ENCODE assay signal across 32 cellular contexts in the genomic region with DNA sequence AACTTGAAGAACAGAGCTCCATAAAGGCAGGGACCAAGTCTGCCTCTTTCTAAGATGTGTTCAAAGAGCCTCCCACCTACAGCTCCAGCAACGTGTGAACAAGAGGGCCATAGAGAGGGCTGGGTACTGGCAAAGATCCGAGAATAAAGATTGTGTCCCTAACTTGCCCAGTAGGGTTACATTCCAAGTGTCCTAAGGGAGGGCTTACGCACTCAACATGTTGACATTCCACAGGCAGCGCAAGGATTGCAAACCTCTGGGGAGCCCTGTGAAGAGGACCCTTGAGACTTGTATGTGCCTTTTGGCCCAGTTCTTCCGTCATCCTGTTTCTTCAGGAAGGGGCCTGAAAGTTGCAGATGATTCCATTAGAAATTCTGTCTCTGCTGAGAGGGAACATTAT. TPM values are rescaled to one million over a fixed set of nuclear protein-coding genes. Genes with fewer than 3 reads are reported as not detected.
A peak's percentile ranks its signal among the peaks of the same experiment; 100 is the strongest.
DNase-seq lines count a peak whose midpoint lies in the region; ATAC-seq, FAIRE-seq and TF ChIP-seq lines count a peak whose summit lies in the region.
"Had no signal": no experiment of that assay in that cellular context is flagged by ENCODE, and none has a peak within 500 bp of the region (broad histone marks: within the 10 kb centered on the region; RNA-seq: fewer than 3 reads in every experiment).

No MANE protein-coding gene starts in this region.

- H3K79me2 ChIP-seq in mesendoderm (ENCODE audit: control insufficient read depth, insufficient read depth, low read length): no peaks in the 10 kb centered on the region
- H3K79me2 ChIP-seq: hepatocyte had no signal

- no peak overlapping the region for H3K4ac ChIP-seq in mesendoderm (ENCODE audit: low read depth, low read length)

- 43 to 69% methylated on average over 5 of the region's 5 CpGs for WGBS in heart right ventricle, 2 donors
- WGBS in gastroesophageal sphincter (ENCODE audit: low coverage in 1 of 2), 2 donors: 90 to 93% methylated on average over 5 of the region's 5 CpGs
- WGBS in mesendoderm (ENCODE audit: extremely low coverage, insufficient coverage, low lambda C conversion rate): no CpG with 5 or more reads among the region's 5 CpGs
- WGBS in aorta, 2 donors: 11 to 28% methylated on average over 5 of the region's 5 CpGs

- H2BK15ac ChIP-seq in mesendoderm (replicated peaks; ENCODE audit: low read depth): no peak overlapping the region

- H3K4me2 ChIP-seq in mesendoderm (ENCODE audit: low read length): no peak overlapping the region
- H3K4me2 ChIP-seq: hepatocyte had no signal

- H3K27ac ChIP-seq in heart right ventricle (peak overlapping the region in 3 of 10 donors; percentile 6 to 50 (median 12)), right atrium auricular region (no peak overlapping the region), gastroesophageal sphincter (no peak overlapping the region), mesendoderm (ENCODE audit: low read depth, low read length) (no peak overlapping the region), aorta (ENCODE audit: low read depth in 1 of 2, low read length in 2 of 2) (no peak overlapping the region), kidney (ENCODE audit: low read depth in 2 of 2, low read length in 2 of 2) (no peak overlapping the region)
- H3K27ac ChIP-seq: hepatocyte, spleen, WERI-Rb-1 had no signal

- ATAC-seq in heart right ventricle: peak in 6 of 8 donors; percentile 49 to 76 (median 66)
- peak; percentile 46 for ATAC-seq in gastroesophageal sphincter
- ATAC-seq in aorta (ENCODE audit: low FRiP score): peak; percentile 63
- no peak for ATAC-seq in GM19328 (IDR thresholded peaks at IDR 0.05; ENCODE audit: unreplicated experiment)
- ATAC-seq: stimulated activated naive CD8-positive, alpha-beta T cell treated with anti-CD3 and anti-CD28 coated beads, Interleukin-15, amount 100 ng/mL, for 72 hours had no signal

- H3K18ac ChIP-seq in mesendoderm (ENCODE audit: low read length): no peak overlapping the region

- no peak overlapping the region for H3K56ac ChIP-seq in mesendoderm (ENCODE audit: low read length)

- H3K36me3 ChIP-seq in heart right ventricle (no peaks in the 10 kb centered on the region), right atrium auricular region (no peaks in the 10 kb centered on the region), gastroesophageal sphincter (no peaks in the 10 kb centered on the region), mesendoderm (ENCODE audit: control insufficient read depth, insufficient read depth, low read length) (no peaks in the 10 kb centered on the region), aorta (ENCODE audit: control insufficient read depth in 1 of 2, insufficient read depth in 2 of 2, low read length in 1 of 2) (no peaks in the 10 kb centered on the region), kidney (ENCODE audit: control insufficient read depth in 1 of 2, insufficient read depth in 2 of 2, low read length in 2 of 2) (no peaks in the 10 kb centered on the region)
- H3K36me3 ChIP-seq: spleen, WERI-Rb-1 had no signal

- H3K9me3 ChIP-seq in heart right ventricle (peaks cover 0 to 15% (median 0%) of the 10 kb centered on the region in 11 donors), right atrium auricular region (peaks cover 0 to 5% of the 10 kb centered on the region in 2 donors), gastroesophageal sphincter (peaks cover 0 to 7% (median 0%) of the 10 kb centered on the region in 3 donors), aorta (ENCODE audit: control insufficient read depth, low read length) (peaks cover 1% of the 10 kb centered on the region), kidney (ENCODE audit: control insufficient read depth in 1 of 2, low read length in 2 of 2) (peaks cover 0 to 10% of the 10 kb centered on the region in 2 donors)

- TF ChIP-seq POLR2A in gastroesophageal sphincter (IDR thresholded peaks at IDR 0.05): no peak

- H3K23ac ChIP-seq in mesendoderm (ENCODE audit: low read length): no peak overlapping the region

- TF ChIP-seq CTCF in heart right ventricle (IDR thresholded peaks at IDR 0.05) (no peak), right atrium auricular region (IDR thresholded peaks at IDR 0.05) (no peak), gastroesophageal sphincter (IDR thresholded peaks at IDR 0.05) (no peak), kidney (IDR thresholded peaks at IDR 0.05; ENCODE audit: borderline replicate concordance, extremely low read depth, insufficient read depth) (no peak)

- no peak overlapping the region for H2BK5ac ChIP-seq in mesendoderm (ENCODE audit: low read length)

- DNase-seq in heart right ventricle: peak in 1 of 2 donors; percentile 55
- DNase-seq in right atrium auricular region (ENCODE audit: low spot score): no peak
- peak; percentile 40 for DNase-seq in mesendoderm
- DNase-seq in aorta: no peak
- no peak for DNase-seq in kidney
- DNase-seq in NCI-H146 (lab: John Stamatoyannopoulos, UW): no peak
- DNase-seq: activated CD4-positive, alpha-beta T cell treated with anti-CD3 and anti-CD28 coated beads for 48 hours; activated T-cell treated with anti-CD3 and anti-CD28 coated beads for 4 hours; amniotic stem cell; CD4-positive, alpha-beta T cell; cortex of kidney; erythroblast; foreskin fibroblast; H9; KG1; NCI-H1105 treated with DMSO at 0.1 percent for 48 hours; NCI-H2081; NCI-H446; NCI-H82; posterior cingulate gyrus; right cardiac atrium; spleen; stimulated activated CD8-positive, alpha-beta memory T cell treated with anti-CD3 and anti-CD28 coated beads, Interleukin-4, amount 100 ng/mL, for 48 hours; stimulated activated naive CD8-positive, alpha-beta T cell treated with anti-CD3 and anti-CD28 coated beads, Interleukin-15, amount 100 ng/mL, for 72 hours; WERI-Rb-1 had no signal

- no peak overlapping the region for H2BK120ac ChIP-seq in mesendoderm (ENCODE audit: low read depth, low read length)

- peak overlapping the region; percentile 10 for H2AK5ac ChIP-seq in mesendoderm (ENCODE audit: low read length)

- H4K8ac ChIP-seq in mesendoderm (ENCODE audit: low read depth, low read length): no peak overlapping the region

- H4K5ac ChIP-seq in mesendoderm (ENCODE audit: low read length): no peak overlapping the region

- intact Hi-C loops in heart right ventricle (cut with DNase I): no loop called here
- intact Hi-C loops in aorta (cut with DNase I): no loop called here
- intact Hi-C loops in kidney (cut with DNase I): no loop called here

- no peak for FAIRE-seq in kidney (lab: Jason Lieb, UNC)
- FAIRE-seq: bronchial epithelial cell, D721Med, GM18507, RCC 7860 had no signal

- H3K4me3 ChIP-seq in heart right ventricle (no peak overlapping the region), right atrium auricular region (no peak overlapping the region), gastroesophageal sphincter (no peak overlapping the region), mesendoderm (ENCODE audit: low read length) (no peak overlapping the region), aorta (ENCODE audit: low read length in 2 of 2) (no peak overlapping the region), kidney (ENCODE audit: low read length in 2 of 2) (no peak overlapping the region)
- H3K4me3 ChIP-seq: hepatocyte, spleen had no signal

- H3K27me3 ChIP-seq in heart right ventricle: no peaks in the 10 kb centered on the region
- H3K27me3 ChIP-seq in right atrium auricular region: no peaks in the 10 kb centered on the region
- no peaks in the 10 kb centered on the region for H3K27me3 ChIP-seq in gastroesophageal sphincter
- no peaks in the 10 kb centered on the region for H3K27me3 ChIP-seq in mesendoderm (ENCODE audit: insufficient read depth, low read length, poor library complexity)
- H3K27me3 ChIP-seq in aorta (ENCODE audit: control insufficient read depth in 1 of 2, insufficient read depth in 2 of 2, low read length in 1 of 2): no peaks in the 10 kb centered on the region
- H3K27me3 ChIP-seq: hepatocyte, spleen had no signal

- H3K9ac ChIP-seq in mesendoderm (ENCODE audit: low read length) (no peak overlapping the region), kidney (ENCODE audit: low read length in 2 of 2) (no peak overlapping the region)

- H3K4me1 ChIP-seq in heart right ventricle (peaks cover 0 to 19% (median 9%) of the 10 kb centered on the region in 9 donors), right atrium auricular region (peaks cover 0 to 4% of the 10 kb centered on the region in 2 donors), gastroesophageal sphincter (peaks cover 0 to 16% (median 0%) of the 10 kb centered on the region in 3 donors), mesendoderm (ENCODE audit: control insufficient read depth, low read depth, low read length) (no peaks in the 10 kb centered on the region), aorta (ENCODE audit: control insufficient read depth in 1 of 2, insufficient read depth in 2 of 2, low read length in 2 of 2) (no peaks in the 10 kb centered on the region), kidney (ENCODE audit: control insufficient read depth in 1 of 2, insufficient read depth in 1 of 2, low read depth in 1 of 2, low read length in 2 of 2) (no peaks in the 10 kb centered on the region)
- H3K4me1 ChIP-seq: spleen had no signal

- no peaks in the 10 kb centered on the region for H3K79me1 ChIP-seq in mesendoderm (ENCODE audit: low read length)

- TF ChIP-seq EP300 in gastroesophageal sphincter (IDR thresholded peaks at IDR 0.05): no peak

RNA-seq across cellular contexts. Expression of a gene that starts 48.2 kb away (rescaled TPM):
- total RNA-seq in heart right ventricle: 10 to 100 TPM; 23.4 to 40.5 (median 26.6) TPM
- 10 to 100 TPM; 12.3 to 28.1 TPM for polyA plus RNA-seq in heart right ventricle
- 10 to 100 TPM; 12.1 to 16.2 TPM for total RNA-seq in right atrium auricular region
- 10 to 100 TPM; 11.3 to 29.3 (median 21.3) TPM for total RNA-seq in gastroesophageal sphincter
- polyA plus RNA-seq in mesendoderm (2013, experiment 1 of 2): 28.2 TPM
- 28.1 TPM for polyA plus RNA-seq in mesendoderm (2013, experiment 2 of 2)
- 1 to 10 TPM; 2.8 to 5.7 TPM for total RNA-seq in aorta
- polyA plus RNA-seq in aorta: 1 to 10 TPM in 1 of 2 donors, under 1 TPM in 1; 0.25 to 3.4 TPM
- total RNA-seq in kidney: 8.6 TPM
- polyA plus RNA-seq in kidney (ENCODE audit: insufficient read depth, low read depth, low replicate concordance): 7.5 TPM
